8 cellular contexts compared by ENCODE assay signal in the genomic region with DNA sequence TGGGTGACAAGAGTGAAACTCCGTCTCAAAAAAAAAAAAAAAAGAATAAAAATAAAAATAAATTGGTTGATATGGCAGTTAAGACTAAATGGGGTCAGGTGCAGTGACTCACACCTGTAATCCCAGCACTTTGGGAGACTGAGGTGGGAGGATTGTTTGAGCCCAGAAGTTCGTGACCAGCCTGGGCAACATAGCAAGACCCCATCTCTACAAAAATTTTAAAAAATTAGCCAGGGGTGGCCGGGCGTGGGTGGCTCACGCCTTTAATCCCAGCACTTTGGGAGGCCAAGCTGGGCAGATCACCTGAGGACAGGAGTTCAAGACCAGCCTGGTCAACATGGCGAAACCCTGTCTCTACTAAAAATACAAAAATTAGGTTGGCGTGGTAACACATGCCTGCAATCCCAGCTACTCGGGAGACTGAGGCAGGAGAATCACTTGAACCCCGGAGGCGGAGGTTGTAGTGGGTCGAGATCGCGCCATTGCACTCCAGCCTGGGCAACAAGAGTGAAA. TPM values are rescaled to one million over a fixed set of nuclear protein-coding genes. Genes with fewer than 3 reads are reported as not detected.
DNase-seq lines count a peak whose midpoint lies in the region; ATAC-seq and TF ChIP-seq lines count a peak whose summit lies in the region.
"Not testable (repeated sequence)": the region's sequence is repeated elsewhere in the genome, so short reads cannot be mapped to it uniquely, and the experiment has no call there.

No MANE protein-coding gene starts in this region.

- POLR2A ChIA-PET in naive thymus-derived CD4-positive, alpha-beta T cell (lab: Charles Lee), result interaction anchor here (0.6 to 3.2 kb wide), 9 partner anchors 9 to 750 kb away, joined by 3 to 68 read pairs (median 3); a partner anchor contains a TSS

- peaks cover 10 to 40% (median 28%) of the 10 kb centered on the region in 7 donors for H3K4me1 Mint-ChIP-seq in naive thymus-derived CD4-positive, alpha-beta T cell

- peaks cover 16% of the 10 kb centered on the region for H3K79me2 ChIP-seq in smooth muscle cell (ENCODE audit: low read depth)

- not testable (repeated sequence) for TF ChIP-seq CTCF in AG09309 (IDR thresholded peaks at IDR 0.05; ENCODE audit: control insufficient read depth, insufficient read depth, low read depth, low read length, missing control alignments); smooth muscle cell (IDR thresholded peaks at IDR 0.05; ENCODE audit: borderline replicate concordance, insufficient read depth, poor library complexity, severe bottlenecking)

- in situ Hi-C loops in HAP-1 (cut with MboI; ENCODE audit: low sequenced_read_pairs), result not testable (repeated sequence)

- H3K27ac ChIP-seq in SJCRH30 (peak overlapping the region; percentile 12), smooth muscle cell (ENCODE audit: low read depth) (peak overlapping the region; percentile 34)
- peak overlapping the region; percentile 74 for H3K27ac ChIP-seq in effector memory CD4-positive, alpha-beta T cell (ENCODE audit: insufficient read depth, low read length, poor library complexity, severe bottlenecking)
- H3K27ac ChIP-seq in naive thymus-derived CD4-positive, alpha-beta T cell (ENCODE audit: low read depth, low read length), result peak overlapping the region; percentile 83

- peak overlapping the region; percentile 49 for H3K9ac ChIP-seq in iPS-15b (ENCODE audit: low read depth, low read length)
- peak overlapping the region; percentile 42 for H3K9ac ChIP-seq in smooth muscle cell (ENCODE audit: low read depth)

- H3K4me2 ChIP-seq in smooth muscle cell, result peak overlapping the region; percentile 91

- not testable (repeated sequence) for H3F3A ChIP-seq in smooth muscle cell (ENCODE audit: low read depth)

- peak overlapping the region; percentile 92 to 100 (median 99) for H3K4me3 Mint-ChIP-seq in naive thymus-derived CD4-positive, alpha-beta T cell

- not testable (repeated sequence) for H4K20me1 ChIP-seq in smooth muscle cell (ENCODE audit: low read depth)

- not testable (repeated sequence) for DNase-seq in AG09309 (ENCODE audit: low read depth); HAP-1 (ENCODE audit: low spot score in 2 of 2); SJCRH30; activated naive CD4-positive, alpha-beta T cell treated with anti-CD3 and anti-CD28 coated beads, Interleukin-2, amount 50 U/mL, for 72 hours (ENCODE audit: low spot score in 2 of 2); effector memory CD4-positive, alpha-beta T cell; naive thymus-derived CD4-positive, alpha-beta T cell; smooth muscle cell (lab: John Stamatoyannopoulos, UW; ENCODE audit: unreplicated experiment)

- H3K27me3 ChIP-seq in HAP-1 (ENCODE audit: low read depth); SJCRH30; effector memory CD4-positive, alpha-beta T cell (replicated peaks; ENCODE audit: control insufficient read depth, insufficient read depth, low read length, poor library complexity, severe bottlenecking); iPS-15b (ENCODE audit: control insufficient read depth, insufficient read depth, low read length); naive thymus-derived CD4-positive, alpha-beta T cell (ENCODE audit: control insufficient read depth in 2 of 2, insufficient read depth in 2 of 2, low read length in 2 of 2); smooth muscle cell (ENCODE audit: low read depth): not testable (repeated sequence)

- intact Hi-C loops in naive thymus-derived CD4-positive, alpha-beta T cell (cut with micrococcal nuclease), result loop anchor here (2.0 to 10.0 kb wide), 10 partner anchors 114 to 650 kb away; a partner anchor contains a TSS

- peak overlapping the region; percentile 98 for H2AFZ ChIP-seq in smooth muscle cell (ENCODE audit: low read depth)

- not testable (repeated sequence) for H3K9me3 Mint-ChIP-seq in activated naive CD4-positive, alpha-beta T cell treated with anti-CD3 and anti-CD28 coated beads, Interleukin-2, amount 50 U/mL, for 72 hours; naive thymus-derived CD4-positive, alpha-beta T cell

- peak overlapping the region; percentile 99 for H3K4me3 ChIP-seq in AG09309 (ENCODE audit: control insufficient read depth, low read depth, low read length)
- H3K4me3 ChIP-seq in HAP-1, result peak overlapping the region; percentile 91
- H3K4me3 ChIP-seq in SJCRH30, result peak overlapping the region; percentile 95
- peak overlapping the region; percentile 71 for H3K4me3 ChIP-seq in effector memory CD4-positive, alpha-beta T cell (ENCODE audit: insufficient read depth, low read depth, low read length, poor library complexity, severe bottlenecking)
- peak overlapping the region; percentile 90 for H3K4me3 ChIP-seq in iPS-15b (ENCODE audit: low read depth, low read length)
- H3K4me3 ChIP-seq in naive thymus-derived CD4-positive, alpha-beta T cell (ENCODE audit: low read length), result peak overlapping the region; percentile 96
- peak overlapping the region; percentile 90 for H3K4me3 ChIP-seq in smooth muscle cell

- WGBS in smooth muscle cell (ENCODE audit: low lambda C conversion rate), result 93% methylated on average over 13 of the region's 13 CpGs

- CTCF ChIA-PET in naive thymus-derived CD4-positive, alpha-beta T cell (lab: Charles Lee), result interaction anchor here (0.6 to 1.5 kb wide), 2 partner anchors 8 to 112 kb away, joined by 5 to 15 read pairs; a partner anchor contains a TSS

- H3K27me3 Mint-ChIP-seq in naive thymus-derived CD4-positive, alpha-beta T cell, result not testable (repeated sequence)

- H3K9me3 ChIP-seq in HAP-1; SJCRH30 (replicated peaks); effector memory CD4-positive, alpha-beta T cell (ENCODE audit: control insufficient read depth, low read length); iPS-15b (ENCODE audit: control insufficient read depth, insufficient read depth, low read length); naive thymus-derived CD4-positive, alpha-beta T cell (ENCODE audit: control insufficient read depth in 2 of 3, low read length in 3 of 3); smooth muscle cell (replicated peaks; ENCODE audit: low read depth): not testable (repeated sequence)

- not testable (repeated sequence) for H3K4me1 ChIP-seq in HAP-1; SJCRH30; iPS-15b (ENCODE audit: control insufficient read depth, insufficient read depth, low read length)
- H3K4me1 ChIP-seq in effector memory CD4-positive, alpha-beta T cell (ENCODE audit: control insufficient read depth, insufficient read depth, low read length, poor library complexity, severe bottlenecking), result peaks cover 11% of the 10 kb centered on the region
- peaks cover 8 to 12% of the 10 kb centered on the region in 2 donors for H3K4me1 ChIP-seq in naive thymus-derived CD4-positive, alpha-beta T cell (ENCODE audit: control insufficient read depth in 2 of 2, insufficient read depth in 2 of 2, low read length in 2 of 2)
- H3K4me1 ChIP-seq in smooth muscle cell (ENCODE audit: low read depth), result peaks cover 15% of the 10 kb centered on the region

- peak overlapping the region; percentile 88 to 94 for H3K27ac Mint-ChIP-seq in activated naive CD4-positive, alpha-beta T cell treated with anti-CD3 and anti-CD28 coated beads, Interleukin-2, amount 50 U/mL, for 72 hours
- H3K27ac Mint-ChIP-seq in naive thymus-derived CD4-positive, alpha-beta T cell, result peak overlapping the region; percentile 84 to 97 (median 95)

- not testable (repeated sequence) for ATAC-seq in activated naive CD4-positive, alpha-beta T cell treated with anti-CD3 and anti-CD28 coated beads, Interleukin-2, amount 50 U/mL, for 72 hours; naive thymus-derived CD4-positive, alpha-beta T cell

- H3K36me3 ChIP-seq in HAP-1 (replicated peaks) (peaks cover 23% of the 10 kb centered on the region), SJCRH30 (peaks cover 14% of the 10 kb centered on the region), iPS-15b (ENCODE audit: control insufficient read depth, insufficient read depth, low read length) (peaks cover 10% of the 10 kb centered on the region)
- not testable (repeated sequence) for H3K36me3 ChIP-seq in effector memory CD4-positive, alpha-beta T cell (ENCODE audit: control insufficient read depth, insufficient read depth, low read length); naive thymus-derived CD4-positive, alpha-beta T cell (ENCODE audit: control insufficient read depth in 2 of 3, insufficient read depth in 3 of 3, low read length in 3 of 3); smooth muscle cell (ENCODE audit: low read depth)

- H3K36me3 Mint-ChIP-seq in activated naive CD4-positive, alpha-beta T cell treated with anti-CD3 and anti-CD28 coated beads, Interleukin-2, amount 50 U/mL, for 72 hours, result peaks cover 33 to 39% of the 10 kb centered on the region in 2 donors
- H3K36me3 Mint-ChIP-seq in naive thymus-derived CD4-positive, alpha-beta T cell, result peaks cover 0 to 19% (median 12%) of the 10 kb centered on the region in 5 donors

RNA-seq across cellular contexts. Expression of a gene that starts 1.1 kb away (rescaled TPM):
- 27.6 and 34.0 TPM in 2 replicates for total RNA-seq in SJCRH30 (2014; rRNA removed; shearing (Covaris generic))
- 10 to 100 TPM; 33.7 to 37.5 TPM for total RNA-seq in activated naive CD4-positive, alpha-beta T cell treated with anti-CD3 and anti-CD28 coated beads, Interleukin-2, amount 50 U/mL, for 72 hours
- 10 to 100 TPM; 21.2 to 44.8 (median 34.5) TPM for total RNA-seq in naive thymus-derived CD4-positive, alpha-beta T cell
- polyA plus RNA-seq in naive thymus-derived CD4-positive, alpha-beta T cell, result 10 to 100 TPM; 43.2 to 51.0 TPM
- total RNA-seq in smooth muscle cell, result 18.7 and 21.2 TPM in 2 replicates
- 13.3 and 14.0 TPM in 2 replicates for polyA plus RNA-seq in smooth muscle cell

RNA-seq across cellular contexts. Expression of a gene that starts 8.9 kb away (rescaled TPM):
- total RNA-seq in SJCRH30 (2014; rRNA removed; shearing (Covaris generic)), result 44.8 and 48.6 TPM in 2 replicates
- total RNA-seq in activated naive CD4-positive, alpha-beta T cell treated with anti-CD3 and anti-CD28 coated beads, Interleukin-2, amount 50 U/mL, for 72 hours, result 10 to 100 TPM; 57.5 to 76.8 TPM
- 10 to 100 TPM; 54.9 to 66.1 (median 63.0) TPM for total RNA-seq in naive thymus-derived CD4-positive, alpha-beta T cell
- polyA plus RNA-seq in naive thymus-derived CD4-positive, alpha-beta T cell, result 10 to 100 TPM in 1 of 2 donors, 1 to 10 TPM in 1; 8.2 to 10.0 TPM
- total RNA-seq in smooth muscle cell, result 16.5 and 18.6 TPM in 2 replicates
- polyA plus RNA-seq in smooth muscle cell, result 6.4 and 9.2 TPM in 2 replicates

Comparison
In these comparisons a context has a peak if more than half of its experiments do, and no peak if none do; other contexts are left out.
1. H3K27ac ChIP-seq: peak in every context shown above with its lines; median percentile 83 in naive thymus-derived CD4-positive, alpha-beta T cell; 74 in effector memory CD4-positive, alpha-beta T cell; 34 in smooth muscle cell; 12 in SJCRH30.